Comparison of ENCODE assay signal across 15 cellular contexts in genomic region chr16:56259425-56259779, GRCh38.
"Had no signal": no experiment of that assay in that cellular context is flagged by ENCODE, and none has a peak within 500 bp of the region (broad histone marks: within the 10 kb centered on the region; RNA-seq: fewer than 3 reads in every experiment).

No MANE protein-coding gene starts in this region.

- H3K4me3 Mint-ChIP-seq: activated T-helper 17 cell treated with anti-CD3 and anti-CD28 coated beads, Interleukin-2, amount 50 U/mL, for 72 hours; memory B cell; natural killer cell; T-cell had no signal

- H3K9me3 Mint-ChIP-seq: activated T-helper 17 cell treated with anti-CD3 and anti-CD28 coated beads, Interleukin-2, amount 50 U/mL, for 72 hours; memory B cell; natural killer cell; T-cell had no signal

- H3K4me3 ChIP-seq: smooth muscle cell, thoracic aorta had no signal

- H3K27ac Mint-ChIP-seq: activated T-helper 17 cell treated with anti-CD3 and anti-CD28 coated beads, Interleukin-2, amount 50 U/mL, for 72 hours; memory B cell; natural killer cell had no signal

- H3K27me3 Mint-ChIP-seq: activated T-helper 17 cell treated with anti-CD3 and anti-CD28 coated beads, Interleukin-2, amount 50 U/mL, for 72 hours had no signal

- H3K36me3 Mint-ChIP-seq: memory B cell, natural killer cell, T-cell had no signal

- DNase-seq: activated CD4-positive, alpha-beta T cell treated with anti-CD3 and anti-CD28 coated beads for 1 hour; activated CD4-positive, alpha-beta T cell treated with anti-CD3 and anti-CD28 coated beads, Interleukin-2, amount 50 U/mL, for 4 hours; activated naive CD4-positive, alpha-beta T cell treated with Interleukin-2 at 50 U/mL for 16 hours; aorta; foreskin fibroblast; left ventricle myocardium superior; natural killer cell; SK-N-SH; stimulated activated naive CD8-positive, alpha-beta T cell treated with anti-CD3 and anti-CD28 coated beads, Interleukin-15, Interleukin-2, amounts not matched to agents 100 U/mL and 50 U/mL, for 24 hours; T-cell; T1000 had no signal

- ATAC-seq: activated T-helper 17 cell treated with anti-CD3 and anti-CD28 coated beads, Interleukin-2, amount 50 U/mL, for 72 hours; natural killer cell; stimulated activated naive CD8-positive, alpha-beta T cell treated with anti-CD3 and anti-CD28 coated beads, Interleukin-15, Interleukin-2, amounts not matched to agents 100 U/mL and 50 U/mL, for 24 hours; T-cell had no signal

- H3K9me3 ChIP-seq: SK-N-SH, thoracic aorta had no signal

- H3K36me3 ChIP-seq: thoracic aorta had no signal
